ENCODE assay signal across 14 cellular contexts in genomic region chr2:2523395-2524339, GRCh38.
"Had no signal": no experiment of that assay in that cellular context is flagged by ENCODE, and none has a peak within 500 bp of the region (broad histone marks: within the 10 kb centered on the region; RNA-seq: fewer than 3 reads in every experiment).

No MANE protein-coding gene starts in this region.

- DNase-seq: activated naive CD4-positive, alpha-beta T cell treated with Interleukin-2 at 50 U/mL for 16 hours; activated naive CD8-positive, alpha-beta T cell treated with anti-CD3 and anti-CD28 coated beads, Interleukin-2, amount 50 U/mL, for 24 hours; cortex of kidney; effector CD8-positive, alpha-beta T cell; foreskin fibroblast; glutamatergic neuron; mesendoderm; stimulated activated CD4-positive, alpha-beta T cell treated with anti-CD3 and anti-CD28 coated beads, Interleukin-1b, Interleukin-23, amount 100 ng/mL, for 48 hours; uterus had no signal

- H3K27ac ChIP-seq: cardiac muscle cell, neutrophil, tibial artery, uterus had no signal

- H3K9me3 Mint-ChIP-seq: activated naive CD8-positive, alpha-beta T cell treated with anti-CD3 and anti-CD28 coated beads, Interleukin-2, amount 50 U/mL, for 24 hours; T-helper 2 cell treated with Interferon-gamma antibody and Interleukin-4, amounts not matched to agents 5 μg/mL and 100 μg/mL, for 36 hours had no signal

- H3K36me3 ChIP-seq: cardiac muscle cell, neutrophil, tibial artery, uterus had no signal

- ATAC-seq: activated naive CD8-positive, alpha-beta T cell treated with anti-CD3 and anti-CD28 coated beads, Interleukin-2, amount 50 U/mL, for 24 hours; activated T-helper 17 cell treated with anti-CD3 and anti-CD28 coated beads, Interleukin-2, amount 50 U/mL, for 72 hours had no signal

- H3K27me3 ChIP-seq: cardiac muscle cell, neutrophil, uterus had no signal

- H3K4me3 Mint-ChIP-seq: activated naive CD8-positive, alpha-beta T cell treated with anti-CD3 and anti-CD28 coated beads, Interleukin-2, amount 50 U/mL, for 24 hours; activated T-helper 17 cell treated with anti-CD3 and anti-CD28 coated beads, Interleukin-2, amount 50 U/mL, for 72 hours; T-helper 2 cell treated with Interferon-gamma antibody and Interleukin-4, amounts not matched to agents 5 μg/mL and 100 μg/mL, for 36 hours had no signal

- H3K4me3 ChIP-seq: cardiac muscle cell, tibial artery, uterus had no signal

- H3K27ac Mint-ChIP-seq: activated naive CD8-positive, alpha-beta T cell treated with anti-CD3 and anti-CD28 coated beads, Interleukin-2, amount 50 U/mL, for 24 hours; activated T-helper 17 cell treated with anti-CD3 and anti-CD28 coated beads, Interleukin-2, amount 50 U/mL, for 72 hours; T-helper 2 cell treated with Interferon-gamma antibody and Interleukin-4, amounts not matched to agents 5 μg/mL and 100 μg/mL, for 36 hours had no signal

- H3K9me3 ChIP-seq: neutrophil, tibial artery, uterus had no signal

- H3K4me1 Mint-ChIP-seq: activated naive CD8-positive, alpha-beta T cell treated with anti-CD3 and anti-CD28 coated beads, Interleukin-2, amount 50 U/mL, for 24 hours; activated T-helper 17 cell treated with anti-CD3 and anti-CD28 coated beads, Interleukin-2, amount 50 U/mL, for 72 hours had no signal

- H3K4me1 ChIP-seq: tibial artery, uterus had no signal
